9 cellular contexts compared by ENCODE assay signal in genomic region chr7:17302575-17303142, GRCh38. TPM values are rescaled to one million over a fixed set of nuclear protein-coding genes. Genes with fewer than 3 reads are reported as not detected.
DNase-seq lines count a peak whose midpoint lies in the region; ATAC-seq and TF ChIP-seq lines count a peak whose summit lies in the region.
"Had no signal": no experiment of that assay in that cellular context is flagged by ENCODE, and none has a peak within 500 bp of the region (broad histone marks: within the 10 kb centered on the region; RNA-seq: fewer than 3 reads in every experiment).

No MANE protein-coding gene starts in this region.

- WGBS in lower leg skin, 2 donors: 7 to 10% methylated on average over 8 of the region's 8 CpGs

- intact Hi-C loops in lower leg skin (cut with DNase I; ENCODE audit: low total_unique reads): loop anchor here (5.0 kb wide), 1 partner anchor 315 kb away; no protein-coding TSS in a partner anchor

- DNase-seq in EH (ENCODE audit: low read depth): peak; percentile 64
- no peak for DNase-seq in activated naive CD8-positive, alpha-beta T cell treated with anti-CD3 and anti-CD28 coated beads, Interleukin-2, amount 10 ng/mL, durations not matched to agents 7 days and 5 days
- peak; percentile 74 for DNase-seq in medulla oblongata (ENCODE audit: extremely low spot score)
- no peak for DNase-seq in NCI-H226
- DNase-seq in DMS79 treated with DMSO at 0.1 percent for 48 hours (lab: John Stamatoyannopoulos, UW): no peak
- no peak for DNase-seq in lower leg skin (ENCODE audit: low spot score in 2 of 2)

- ATAC-seq in GM19395 (IDR thresholded peaks at IDR 0.05; ENCODE audit: unreplicated experiment) (peak; percentile 35), HG03439 (IDR thresholded peaks at IDR 0.05; ENCODE audit: unreplicated experiment) (peak; percentile 42)
- ATAC-seq in activated naive CD8-positive, alpha-beta T cell treated with anti-CD3 and anti-CD28 coated beads, Interleukin-2, amount 10 ng/mL, durations not matched to agents 7 days and 5 days (ENCODE audit: low read depth): no peak

- POLR2A ChIA-PET in activated naive CD8-positive, alpha-beta T cell treated with anti-CD3 and anti-CD28 coated beads, Interleukin-2, amount 10 ng/mL, durations not matched to agents 7 days and 5 days (lab: Charles Lee): no interaction called here

- H3K4me3 Mint-ChIP-seq in activated naive CD8-positive, alpha-beta T cell treated with anti-CD3 and anti-CD28 coated beads, Interleukin-2, amount 10 ng/mL, durations not matched to agents 7 days and 5 days: peak overlapping the region; percentile 53
- H3K4me3 Mint-ChIP-seq: nephron had no signal

- H3K4me3 ChIP-seq in lower leg skin (ENCODE audit: low read depth, poor library complexity, severe bottlenecking): no peak overlapping the region

- H3K4me1 Mint-ChIP-seq in activated naive CD8-positive, alpha-beta T cell treated with anti-CD3 and anti-CD28 coated beads, Interleukin-2, amount 10 ng/mL, durations not matched to agents 7 days and 5 days: peaks cover 28% of the 10 kb centered on the region

- no peak overlapping the region for H3K27ac Mint-ChIP-seq in activated naive CD8-positive, alpha-beta T cell treated with anti-CD3 and anti-CD28 coated beads, Interleukin-2, amount 10 ng/mL, durations not matched to agents 7 days and 5 days
- H3K27ac Mint-ChIP-seq: nephron had no signal

- H3K27me3 Mint-ChIP-seq in activated naive CD8-positive, alpha-beta T cell treated with anti-CD3 and anti-CD28 coated beads, Interleukin-2, amount 10 ng/mL, durations not matched to agents 7 days and 5 days: no peaks in the 10 kb centered on the region

- peaks cover 2% of the 10 kb centered on the region for H3K9me3 Mint-ChIP-seq in activated naive CD8-positive, alpha-beta T cell treated with anti-CD3 and anti-CD28 coated beads, Interleukin-2, amount 10 ng/mL, durations not matched to agents 7 days and 5 days

- no peak for TF ChIP-seq CTCF in lower leg skin (IDR thresholded peaks at IDR 0.05)

- H3K36me3 Mint-ChIP-seq in activated naive CD8-positive, alpha-beta T cell treated with anti-CD3 and anti-CD28 coated beads, Interleukin-2, amount 10 ng/mL, durations not matched to agents 7 days and 5 days: peaks cover 10% of the 10 kb centered on the region

- no peak for TF ChIP-seq POLR2A in lower leg skin (IDR thresholded peaks at IDR 0.05)

RNA-seq across cellular contexts. Expression of gene AHR, which starts 4.2 kb away (rescaled TPM):
- total RNA-seq in activated naive CD8-positive, alpha-beta T cell treated with anti-CD3 and anti-CD28 coated beads, Interleukin-2, amount 10 ng/mL, durations not matched to agents 7 days and 5 days: 10 to 100 TPM; 49.0 to 50.6 TPM
- 10 to 100 TPM; 83.2 to 92.7 (median 90.0) TPM for total RNA-seq in lower leg skin

Comparison
In these comparisons a context has a peak if more than half of its experiments do, and no peak if none do; other contexts are left out.
1. DNase-seq: peak in EH (single experiment) and medulla oblongata (single experiment); none in activated naive CD8-positive, alpha-beta T cell treated with anti-CD3 and anti-CD28 coated beads, Interleukin-2, amount 10 ng/mL, durations not matched to agents 7 days and 5 days (single experiment), NCI-H226 (single experiment), DMS79 treated with DMSO at 0.1 percent for 48 hours (single experiment) and lower leg skin (0 of 2).